In genomic region chr9:134378901-134379338, GRCh38 we compare ENCODE assay signal across 9 cellular contexts. TPM values are rescaled to one million over a fixed set of nuclear protein-coding genes. Genes with fewer than 3 reads are reported as not detected.
A peak's percentile ranks its signal among the peaks of the same experiment; 100 is the strongest.
DNase-seq lines count a peak whose midpoint lies in the region; FAIRE-seq and TF ChIP-seq lines count a peak whose summit lies in the region.
"Had no signal": no experiment of that assay in that cellular context is flagged by ENCODE, and none has a peak within 500 bp of the region (broad histone marks: within the 10 kb centered on the region; RNA-seq: fewer than 3 reads in every experiment).

No MANE protein-coding gene starts in this region.

- peak overlapping the region; percentile 51; the same call in 1 of the 2 replicates for H3K4me3 ChIP-seq in SK-N-MC
- H3K4me3 ChIP-seq: GM12878 had no signal

- H3K9me3 Mint-ChIP-seq in nephron progenitor cell, result no peaks in the 10 kb centered on the region

- H3K4me1 Mint-ChIP-seq in nephron progenitor cell, result peaks cover 47% of the 10 kb centered on the region

- no peak for TF ChIP-seq CTCF in nephron progenitor cell (IDR thresholded peaks at IDR 0.05)

- no peaks in the 10 kb centered on the region for H3K36me3 ChIP-seq in SK-N-MC (ENCODE audit: insufficient read depth, low read length)

- no peak for FAIRE-seq in frontal cortex (lab: Jason Lieb, UNC)
- FAIRE-seq: GM12878 had no signal

- intact Hi-C loops in posterior vena cava (cut with DNase I), result no loop called here

- no peaks in the 10 kb centered on the region for H3K27me3 Mint-ChIP-seq in nephron progenitor cell (ENCODE audit: low read depth, poor library complexity)

- no peak overlapping the region; the same call in 1 of the 2 replicates for H3K27ac ChIP-seq in SK-N-MC

- H3K36me3 Mint-ChIP-seq in nephron progenitor cell (ENCODE audit: low read depth), result no peaks in the 10 kb centered on the region

- DNase-seq in ELF-1 (ENCODE audit: low read depth, low spot score) (peak; percentile 57), SK-N-MC (ENCODE audit: low read depth, low spot score) (no peak), frontal cortex (ENCODE audit: low spot score in 2 of 2) (peak; percentile 74 to 82), retina (peak; percentile 60), posterior vena cava (ENCODE audit: low spot score) (no peak), NCI-H1048 (lab: John Stamatoyannopoulos, UW) (no peak), nephron progenitor cell (no peak)
- no peak for DNase-seq in activated T-cell treated with anti-CD3 and anti-CD28 coated beads, Interleukin-2, amount 50 U/mL, for 1 hour

- no peak overlapping the region for H3K4me3 Mint-ChIP-seq in nephron progenitor cell

- H3K9me3 ChIP-seq in SK-N-MC (ENCODE audit: low read depth, low read length), result no peaks in the 10 kb centered on the region

- H3K27ac Mint-ChIP-seq in nephron progenitor cell, result no peak overlapping the region

- no peak overlapping the region for H3K9ac ChIP-seq in SK-N-MC (ENCODE audit: insufficient read length)

RNA-seq across cellular contexts. Expression of gene RXRA, which starts 52.7 kb away (rescaled TPM):
- total RNA-seq in frontal cortex (3.7 TPM), posterior vena cava (10 to 100 TPM; 41.5 to 44.7 TPM)

Comparison
In these comparisons a context has a peak if more than half of its experiments do, and no peak if none do; other contexts are left out.
1. DNase-seq: peak in ELF-1 (single experiment), frontal cortex (2 of 2) and retina (single experiment); none in SK-N-MC (single experiment), posterior vena cava (single experiment), NCI-H1048 (single experiment), nephron progenitor cell (single experiment) and activated T-cell treated with anti-CD3 and anti-CD28 coated beads, Interleukin-2, amount 50 U/mL, for 1 hour (single experiment).